7 cellular contexts compared by ENCODE assay signal in genomic region chr5:93585753-93586385, GRCh38. TPM values are rescaled to one million over a fixed set of nuclear protein-coding genes. Genes with fewer than 3 reads are reported as not detected.
DNase-seq lines count a peak whose midpoint lies in the region; ATAC-seq and TF ChIP-seq lines count a peak whose summit lies in the region.

No MANE protein-coding gene starts in this region.

- H3K4me3 ChIP-seq in HCT116 (replicated peaks in 1 of 2; ENCODE audit: low read depth in 1 of 2, low read length in 2 of 2): peak overlapping the region; percentile 68 to 74
- peak overlapping the region; percentile 49 for H3K4me3 ChIP-seq in WERI-Rb-1 (ENCODE audit: low read depth, low read length)
- peak overlapping the region; percentile 33 to 57 (median 45) for H3K4me3 ChIP-seq in skin epidermis

- RAD21 ChIA-PET in HCT116 (lab: Charles Lee; ENCODE audit: low non-redundant PET in 1 of 2, low total read pairs in 2 of 2, uncharacterized antibody in 2 of 2, unreplicated experiment in 2 of 2): interaction anchor here (0.6 kb wide), 2 partner anchors 91 to 394 kb away, joined by 3 to 5 read pairs; no protein-coding TSS in a partner anchor

- H3K9me3 ChIP-seq in HCT116 (ENCODE audit: control insufficient read depth in 1 of 2, insufficient read depth in 1 of 2, low read depth in 1 of 2, low read length in 2 of 2) (no peaks in the 10 kb centered on the region), WERI-Rb-1 (ENCODE audit: severe bottlenecking) (no peaks in the 10 kb centered on the region)

- H3K36me3 ChIP-seq in HCT116 (ENCODE audit: control insufficient read depth in 1 of 2, insufficient read depth in 2 of 2, low read length in 2 of 2) (peaks cover 0 to 33% of the 10 kb centered on the region in 2 experiments; a peak in 2 of 4 replicates), WERI-Rb-1 (no peaks in the 10 kb centered on the region; the same call in 1 of the 2 replicates)

- TF ChIP-seq RAD21 in HCT116 (IDR thresholded peaks at IDR 0.05; ENCODE audit: low read depth): no peak

- H3K27me3 Mint-ChIP-seq in glutamatergic neuron (ENCODE audit: unreplicated experiment): peaks cover 20% of the 10 kb centered on the region

- no peak for ATAC-seq in HCT116
- no peak for ATAC-seq in GM19351 (IDR thresholded peaks at IDR 0.05; ENCODE audit: unreplicated experiment)
- no peak for ATAC-seq in HG03196 (IDR thresholded peaks at IDR 0.05; ENCODE audit: unreplicated experiment)

- no peaks in the 10 kb centered on the region for H3K27me3 ChIP-seq in HCT116 (ENCODE audit: insufficient read depth, low read length)
- no peaks in the 10 kb centered on the region for H3K27me3 ChIP-seq in WERI-Rb-1 (ENCODE audit: insufficient read depth, low read depth, severe bottlenecking)

- TF ChIP-seq CTCF in HCT116 (IDR thresholded peaks at IDR 0.05 in 2 of 3, conservative IDR thresholded peaks at IDR 0.05 in 1 of 3; ENCODE audit: borderline replicate concordance in 1 of 3, insufficient read depth in 1 of 3, low read depth in 2 of 3, low read length in 2 of 3) (no peak), WERI-Rb-1 (IDR thresholded peaks at IDR 0.05; ENCODE audit: low read depth, low read length) (no peak), glutamatergic neuron (IDR thresholded peaks at IDR 0.05; ENCODE audit: partially characterized antibody, unreplicated experiment) (no peak)

- no peaks in the 10 kb centered on the region for H4K20me1 ChIP-seq in HCT116 (ENCODE audit: insufficient read depth)

- peak overlapping the region; percentile 99 for H3K27ac ChIP-seq in HCT116 (ENCODE audit: low read depth, low read length)
- no peak overlapping the region for H3K27ac ChIP-seq in WERI-Rb-1
- H3K27ac ChIP-seq in skin epidermis: peak overlapping the region in 3 of 21 experiments; percentile 7 to 65 (median 45)

- peaks cover 19 to 20% of the 10 kb centered on the region in 2 experiments for H3K4me1 ChIP-seq in HCT116 (ENCODE audit: control insufficient read depth in 1 of 2, insufficient read depth in 2 of 2, low read length in 2 of 2)

- peak overlapping the region; percentile 70 for H3K4me3 Mint-ChIP-seq in glutamatergic neuron (ENCODE audit: unreplicated experiment)

- H3K79me2 ChIP-seq in HCT116 (ENCODE audit: insufficient read depth, low read length): peaks cover 24% of the 10 kb centered on the region

- no peak for DNase-seq in HCT116 (ENCODE audit: low read depth, low spot score)
- DNase-seq in WERI-Rb-1: no peak
- no peak for DNase-seq in glutamatergic neuron
- no peak for DNase-seq in D341Med (ENCODE audit: low spot score)

- BruUV-seq in HCT116 (replicated peaks; lab: Mats Ljungman, UMichigan): TSS peak; percentile 20

- peaks cover 12% of the 10 kb centered on the region for H3K4me1 Mint-ChIP-seq in glutamatergic neuron (ENCODE audit: low read depth, unreplicated experiment)

- TF ChIP-seq POLR2A in HCT116 (IDR thresholded peaks at IDR 0.05; ENCODE audit: borderline replicate concordance, extremely low read depth, insufficient read depth, insufficient read length): no peak

- peak overlapping the region; percentile 65 for H3K9ac ChIP-seq in HCT116 (ENCODE audit: low read length)

- peak overlapping the region; percentile 98 for H3K4me2 ChIP-seq in HCT116 (ENCODE audit: low read length)

- H3K27ac Mint-ChIP-seq in glutamatergic neuron (ENCODE audit: unreplicated experiment): no peak overlapping the region

- H3K9me2 ChIP-seq in HCT116 (ENCODE audit: insufficient read depth): no peaks in the 10 kb centered on the region

- CTCF ChIA-PET in HCT116 (lab: Charles Lee): interaction anchor here (1.3 kb wide), 1 partner anchor 216 kb away, joined by 4 read pairs; no protein-coding TSS in a partner anchor

- POLR2A ChIA-PET in HCT116 (lab: Charles Lee): interaction anchor here (1.4 kb wide), 1 partner anchor 10 kb away, joined by 3 read pairs; no protein-coding TSS in a partner anchor

- H2AFZ ChIP-seq in HCT116 (ENCODE audit: low read depth, low read length, poor library complexity, severe bottlenecking): peak overlapping the region; percentile 16

- intact Hi-C loops in HCT116 (cut with micrococcal nuclease): loop anchor here (10.0 kb wide), 1 partner anchor 1309 kb away; no protein-coding TSS in a partner anchor

- H3K9me3 Mint-ChIP-seq in glutamatergic neuron (ENCODE audit: unreplicated experiment): peaks cover 16% of the 10 kb centered on the region

- H3K36me3 Mint-ChIP-seq in glutamatergic neuron (ENCODE audit: unreplicated experiment): no peaks in the 10 kb centered on the region

TF ChIP-seq in HCT116, 20 proteins besides CTCF, POLR2A, EP300 and RAD21:
- no peak for TF ChIP-seq TCF7L2 (IDR thresholded peaks at IDR 0.05; ENCODE audit: borderline replicate concordance, extremely low read depth, insufficient read depth, insufficient read length)
- TF ChIP-seq ELF1 (IDR thresholded peaks at IDR 0.05; ENCODE audit: borderline replicate concordance, low read depth): no peak
- TF ChIP-seq CBX3 (IDR thresholded peaks at IDR 0.05; ENCODE audit: low read depth): no peak
TF ChIP-seq in HCT116: peak in this region for 0.

RNA-seq across cellular contexts. Expression of gene NR2F1, which starts 2.8 kb away (rescaled TPM):
- total RNA-seq in HCT116 (2021; ENCODE audit: unreplicated experiment): 51.2 TPM
- polyA plus RNA-seq in HCT116 (2012): 63.0 and 64.6 TPM in 2 replicates
- 0.37 TPM for total RNA-seq in glutamatergic neuron (ENCODE audit: unreplicated experiment)

RNA-seq across cellular contexts. Expression of gene NR2F1-AS1, which starts 4.8 kb away (rescaled TPM):
- total RNA-seq in HCT116 (2021; ENCODE audit: unreplicated experiment) (20.1 TPM), glutamatergic neuron (ENCODE audit: unreplicated experiment) (0.39 TPM)
- 12.7 and 18.1 TPM in 2 replicates for polyA plus RNA-seq in HCT116 (2012)

Comparison
In these comparisons a context has a peak if more than half of its experiments do, and no peak if none do; other contexts are left out.
1. RNA of gene NR2F1, which starts 2.8 kb away (total RNA-seq): 51.2 TPM in HCT116 (single experiment); 0.37 TPM in glutamatergic neuron (single experiment); every median in the first group is over 10 times any median in the second.
2. RNA of gene NR2F1-AS1, which starts 4.8 kb away (total RNA-seq): 20.1 TPM in HCT116 (single experiment); 0.39 TPM in glutamatergic neuron (single experiment); every median in the first group is over 10 times any median in the second.
3. Peak in every context shown above with its lines, with median percentiles within 50 percentile points of each other: H3K4me3 ChIP-seq.